ENCODE assay signal across 8 cellular contexts in the genomic region with DNA sequence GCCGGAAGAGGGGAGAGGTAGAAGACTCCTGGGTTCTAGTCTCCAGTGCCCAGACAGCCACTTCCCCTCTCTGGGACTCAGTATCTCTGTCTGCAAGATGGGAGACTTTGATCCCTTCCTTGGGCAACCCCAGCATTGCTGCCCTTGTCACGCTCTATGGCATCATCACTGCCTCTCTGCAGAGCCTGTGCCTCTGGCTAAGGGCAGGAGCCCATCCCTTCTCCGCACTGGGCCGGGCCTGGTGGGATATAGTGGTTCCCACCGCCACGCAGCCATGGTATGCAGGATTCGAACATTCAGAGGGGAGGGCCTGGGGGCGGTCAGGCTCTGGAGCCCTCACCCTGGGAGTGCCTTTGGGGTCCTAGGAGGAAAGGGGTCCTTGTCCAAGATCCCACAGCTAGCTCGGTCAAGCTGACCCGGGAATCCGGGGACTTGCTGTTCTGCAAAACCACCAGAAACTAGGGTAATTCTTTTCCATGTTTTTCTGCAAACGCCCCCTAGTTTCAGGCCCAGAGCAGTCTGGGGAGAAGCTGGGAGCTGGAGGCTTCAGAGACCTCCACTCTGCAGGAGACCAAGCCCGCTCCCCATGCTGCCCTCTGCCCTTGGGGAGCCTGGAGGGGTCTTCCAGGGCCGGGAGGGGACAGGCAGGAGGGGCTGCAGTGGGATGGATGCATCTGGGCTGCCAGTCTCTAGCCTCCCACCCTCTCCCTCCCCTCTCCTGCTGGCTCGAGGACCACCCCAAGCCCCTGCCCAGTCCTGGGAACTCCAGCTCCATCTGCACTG. TPM values are rescaled to one million over a fixed set of nuclear protein-coding genes. Genes with fewer than 3 reads are reported as not detected.
DNase-seq lines count a peak whose midpoint lies in the region; ATAC-seq and TF ChIP-seq lines count a peak whose summit lies in the region.

No MANE protein-coding gene starts in this region.

- no peak for TF ChIP-seq POLR2A in stomach (IDR thresholded peaks at IDR 0.05)

- peaks cover 67% of the 10 kb centered on the region for H3K4me1 Mint-ChIP-seq in HFFc6 (ENCODE audit: low read depth)

- WGBS in lung, 2 donors, result 88 to 89% methylated on average over 15 of the region's 15 CpGs
- WGBS in stomach, 5 donors, result 81 to 91% (median 86%) methylated on average over 11 to 15 of the region's 15 CpGs

- no peaks in the 10 kb centered on the region for H3K27me3 Mint-ChIP-seq in HFFc6 (ENCODE audit: insufficient read depth)

- H3K27me3 ChIP-seq in lung (ENCODE audit: control insufficient read depth, insufficient read depth) (no peaks in the 10 kb centered on the region), stomach (no peaks in the 10 kb centered on the region)

- no peak for TF ChIP-seq EP300 in stomach (IDR thresholded peaks at IDR 0.05)

- ATAC-seq in lung (ENCODE audit: insufficient read depth, low FRiP score) (no peak), GM21515 (IDR thresholded peaks at IDR 0.05; ENCODE audit: unreplicated experiment) (no peak), HG03097 (IDR thresholded peaks at IDR 0.05; ENCODE audit: low FRiP score, unreplicated experiment) (no peak)

- H3K4me1 ChIP-seq in lung (ENCODE audit: control insufficient read depth in 2 of 2, insufficient read depth in 2 of 2, low read length in 2 of 2), result peaks cover 15 to 50% of the 10 kb centered on the region in 2 donors
- H3K4me1 ChIP-seq in stomach, result peaks cover 38 to 57% (median 41%) of the 10 kb centered on the region in 4 donors

- H3K4me3 Mint-ChIP-seq in HFFc6, result no peak overlapping the region

- DNase-seq in HFFc6 (no peak), cerebellar cortex (ENCODE audit: low spot score) (peak; percentile 31), lung (ENCODE audit: low spot score) (no peak), stomach (no peak), NCI-H146 (lab: John Stamatoyannopoulos, UW) (no peak), AG08395 (ENCODE audit: low spot score) (no peak)

- H3K36me3 ChIP-seq in lung (ENCODE audit: control insufficient read depth in 2 of 2, insufficient read depth in 2 of 2, low read length in 2 of 2) (no peaks in the 10 kb centered on the region), stomach (no peaks in the 10 kb centered on the region)

- peaks cover 0 to 5% of the 10 kb centered on the region in 2 donors for H3K9me3 ChIP-seq in lung (ENCODE audit: control insufficient read depth in 2 of 2, insufficient read depth in 1 of 2, low read length in 1 of 2)
- peaks cover 0 to 5% (median 4%) of the 10 kb centered on the region in 4 donors for H3K9me3 ChIP-seq in stomach

- peak overlapping the region; percentile 66 for H3K27ac Mint-ChIP-seq in HFFc6

- intact Hi-C loops in stomach (cut with DNase I; ENCODE audit: low total_unique reads), result no loop called here

- TF ChIP-seq CTCF in HFFc6 (IDR thresholded peaks at IDR 0.05) (peak; percentile 23; the same call in 1 of the 2 replicates), lung (IDR thresholded peaks at IDR 0.05; ENCODE audit: control extremely low read depth, extremely low read depth) (no peak), stomach (IDR thresholded peaks at IDR 0.05) (no peak)

- H3K36me3 Mint-ChIP-seq in HFFc6 (ENCODE audit: low read depth), result no peaks in the 10 kb centered on the region; the same call in 1 of the 2 replicates

- peaks cover 4% of the 10 kb centered on the region; the same call in 1 of the 2 replicates for H3K9me3 Mint-ChIP-seq in HFFc6

- peak overlapping the region; percentile 46 to 88 for H3K27ac ChIP-seq in lung (ENCODE audit: low read depth in 1 of 2, low read length in 1 of 2)
- H3K27ac ChIP-seq in stomach, result peak overlapping the region; percentile 55 to 85 (median 71)

- H3K4me3 ChIP-seq in lung, result no peak overlapping the region
- H3K4me3 ChIP-seq in stomach, result no peak overlapping the region

RNA-seq across cellular contexts. Expression of a gene that starts 24.4 kb away (rescaled TPM):
- 1 to 10 TPM; 6.2 to 7.2 (median 6.8) TPM for total RNA-seq in HFFc6 (2021; fragmentation: NEBNext Ultra II Directional; extraction: Animal tissue kit (Norgen Biotek cat#: 25700))
- 10 to 100 TPM; 18.1 to 22.9 TPM for total RNA-seq in lung
- 10 to 100 TPM; 18.9 to 27.8 TPM for polyA plus RNA-seq in lung
- total RNA-seq in stomach, result 10 to 100 TPM; 10.1 to 84.6 (median 29.6) TPM
- 10 to 100 TPM; 28.6 to 46.3 (median 29.8) TPM for polyA plus RNA-seq in stomach
